ENCODE assay signal across 10 cellular contexts in the genomic region with DNA sequence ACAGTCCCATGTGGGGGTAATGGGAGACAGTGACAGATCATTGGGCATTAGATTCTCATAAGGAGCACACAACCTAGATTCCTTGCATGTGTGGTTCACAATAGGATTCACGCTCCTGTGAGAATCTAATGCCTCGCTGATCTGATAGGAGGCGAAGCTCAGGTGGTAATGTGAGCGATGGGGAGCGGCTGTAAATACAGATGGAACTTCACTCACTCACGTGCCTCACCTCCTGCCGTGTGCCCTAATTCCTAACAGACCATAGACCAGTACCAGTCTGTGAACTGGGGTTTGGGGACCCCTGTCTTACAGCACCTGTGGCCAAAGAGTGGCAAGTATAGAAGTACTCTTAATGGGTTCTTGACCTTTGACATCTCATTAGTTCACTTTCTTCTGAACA.
"Had no signal": no experiment of that assay in that cellular context is flagged by ENCODE, and none has a peak within 500 bp of the region (broad histone marks: within the 10 kb centered on the region; RNA-seq: fewer than 3 reads in every experiment).

No MANE protein-coding gene starts in this region.

- H3K27ac Mint-ChIP-seq: activated CD4-positive, alpha-beta T cell treated with anti-CD3 and anti-CD28 coated beads, Interleukin-2, amount 10 ng/mL, durations not matched to agents 7 days and 5 days had no signal

- H3K4me3 Mint-ChIP-seq: activated CD4-positive, alpha-beta T cell treated with anti-CD3 and anti-CD28 coated beads, Interleukin-2, amount 10 ng/mL, durations not matched to agents 7 days and 5 days; neural crest cell had no signal

- ATAC-seq: heart left ventricle, right lobe of liver had no signal

- H3K9me3 Mint-ChIP-seq: activated CD4-positive, alpha-beta T cell treated with anti-CD3 and anti-CD28 coated beads, Interleukin-2, amount 10 ng/mL, durations not matched to agents 7 days and 5 days; neural crest cell had no signal

- H3K36me3 ChIP-seq: ovary, right lobe of liver, uterus had no signal

- H3K4me3 ChIP-seq: heart left ventricle, ovary, right lobe of liver, tibial artery, uterus had no signal

- DNase-seq: activated CD4-positive, alpha-beta T cell treated with anti-CD3 and anti-CD28 coated beads, Interleukin-2, amount 10 ng/mL, durations not matched to agents 7 days and 5 days; activated CD4-positive, CD25-positive, alpha-beta regulatory T cell; activated effector memory CD4-positive, alpha-beta T cell treated with anti-CD3 and anti-CD28 coated beads, Interleukin-2, amount 50 U/mL, for 16 hours; heart left ventricle; ovary; right lobe of liver; stimulated activated CD4-positive, alpha-beta T cell treated with anti-CD3 and anti-CD28 coated beads, Interleukin-1b, Interleukin-23, amount 100 ng/mL, for 48 hours; tibial artery; uterus had no signal

- H3K27me3 ChIP-seq: heart left ventricle, ovary, right lobe of liver, tibial artery, uterus had no signal

- H3K27ac ChIP-seq: heart left ventricle, ovary, right lobe of liver, tibial artery, uterus had no signal

- H3K9me3 ChIP-seq: heart left ventricle, ovary, right lobe of liver, tibial artery, uterus had no signal

- H3K27me3 Mint-ChIP-seq: activated CD4-positive, alpha-beta T cell treated with anti-CD3 and anti-CD28 coated beads, Interleukin-2, amount 10 ng/mL, durations not matched to agents 7 days and 5 days had no signal
